ENCODE assay signal across 8 cellular contexts in the genomic region with DNA sequence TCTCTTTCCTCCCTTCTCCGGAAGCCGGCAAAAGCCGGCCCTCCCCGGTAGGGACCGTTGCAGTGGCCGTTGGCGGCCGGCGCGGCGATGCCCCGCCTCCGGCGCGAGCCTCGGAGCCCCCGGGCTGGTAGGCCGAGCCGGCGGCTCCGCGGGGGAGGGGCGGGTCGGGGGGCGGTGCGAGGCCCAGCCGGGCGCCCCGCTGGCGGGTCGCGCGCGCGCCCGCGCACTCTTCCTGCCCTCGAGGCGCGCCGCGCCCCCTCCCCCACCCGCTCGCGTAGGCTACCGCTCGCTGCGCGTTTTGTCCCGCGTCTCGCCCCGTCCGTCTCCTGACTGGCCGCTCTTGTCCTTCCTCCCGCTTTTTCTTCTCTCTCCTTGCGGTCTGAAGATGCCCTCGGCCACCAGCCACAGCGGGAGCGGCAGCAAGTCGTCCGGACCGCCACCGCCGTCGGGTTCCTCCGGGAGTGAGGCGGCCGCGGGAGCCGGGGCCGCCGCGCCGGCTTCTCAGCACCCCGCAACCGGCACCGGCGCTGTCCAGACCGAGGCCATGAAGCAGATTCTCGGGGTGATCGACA. TPM values are rescaled to one million over a fixed set of nuclear protein-coding genes. Genes with fewer than 3 reads are reported as not detected.
DNase-seq lines count a peak whose midpoint lies in the region; ATAC-seq and TF ChIP-seq lines count a peak whose summit lies in the region.

No MANE protein-coding gene starts in this region.

- peak overlapping the region; percentile 99 for H3K9ac ChIP-seq in HUES6 (ENCODE audit: low read length)

- TF ChIP-seq CTCF in Calu3 (IDR thresholded peaks at IDR 0.05; ENCODE audit: unreplicated experiment), result no peak

- intact Hi-C loops in Calu3 (cut with micrococcal nuclease; ENCODE audit: unreplicated experiment), result loop anchor here (5.0 kb wide), 1 partner anchor 55 kb away; no protein-coding TSS in a partner anchor

- peak overlapping the region; percentile 99 for H3K4me3 Mint-ChIP-seq in Calu3 (ENCODE audit: low read depth, unreplicated experiment)
- H3K4me3 Mint-ChIP-seq in activated T-cell treated with anti-CD3 and anti-CD28 coated beads, Interleukin-2, amount 50 U/mL, for 4 hours, result peak overlapping the region; percentile 100

- peaks cover 47% of the 10 kb centered on the region for H3K36me3 Mint-ChIP-seq in Calu3 (ENCODE audit: insufficient read depth, unreplicated experiment)
- peaks cover 8% of the 10 kb centered on the region for H3K36me3 Mint-ChIP-seq in activated T-cell treated with anti-CD3 and anti-CD28 coated beads, Interleukin-2, amount 50 U/mL, for 4 hours (ENCODE audit: insufficient read depth)

- H3K4me1 ChIP-seq in HUES6 (ENCODE audit: control insufficient read depth, insufficient read depth, low read length) (peaks cover 17% of the 10 kb centered on the region), muscle layer of duodenum (ENCODE audit: control insufficient read depth in 1 of 2, insufficient read depth in 2 of 2, low read length in 2 of 2) (peaks cover 27 to 43% of the 10 kb centered on the region in 2 donors)

- CTCF ChIA-PET in Calu3 (lab: Charles Lee), result interaction anchor here (0.6 to 1.1 kb wide), 3 partner anchors 55 to 128 kb away, joined by 3 to 4 read pairs (median 3); no protein-coding TSS in a partner anchor

- H3K4me3 ChIP-seq in HUES6 (ENCODE audit: low read depth, low read length), result peak overlapping the region; percentile 100
- H3K4me3 ChIP-seq in muscle layer of duodenum (ENCODE audit: low read depth in 1 of 2, low read length in 2 of 2), result peak overlapping the region; percentile 90 to 98

- H3K27ac ChIP-seq in HUES6 (ENCODE audit: low read depth, low read length) (peak overlapping the region; percentile 99), muscle layer of duodenum (ENCODE audit: low read length) (peak overlapping the region; percentile 94)

- peak overlapping the region; percentile 97 for H3K27ac Mint-ChIP-seq in Calu3 (ENCODE audit: unreplicated experiment)

- H3K9me3 ChIP-seq in HUES6 (ENCODE audit: control insufficient read depth, insufficient read depth, low read depth, low read length) (no peaks in the 10 kb centered on the region), muscle layer of duodenum (ENCODE audit: control insufficient read depth in 1 of 2, low read length in 2 of 2) (no peaks in the 10 kb centered on the region)

- H3K27me3 Mint-ChIP-seq in Calu3 (ENCODE audit: unreplicated experiment), result no peaks in the 10 kb centered on the region
- H3K27me3 Mint-ChIP-seq in activated T-cell treated with anti-CD3 and anti-CD28 coated beads, Interleukin-2, amount 50 U/mL, for 4 hours (ENCODE audit: low read depth), result no peaks in the 10 kb centered on the region

- no TSS peak for BruUV-seq in Calu3 (replicated peaks; lab: Mats Ljungman, UMichigan)

- DNase-seq in Calu3 (peak; percentile 95), OCI-M1 (lab: John Stamatoyannopoulos, UW) (peak; percentile 93)
- DNase-seq in activated T-cell treated with anti-CD3 and anti-CD28 coated beads, Interleukin-2, amount 50 U/mL, for 4 hours, result peak; percentile 88
- DNase-seq in stimulated activated CD8-positive, alpha-beta memory T cell treated with anti-CD3 and anti-CD28 coated beads, Interleukin-7, amount 100 ng/mL, for 24 hours (ENCODE audit: low read depth), result peak; percentile 82

- no peaks in the 10 kb centered on the region for H3K27me3 ChIP-seq in HUES6 (ENCODE audit: control insufficient read depth, insufficient read depth, low read length)
- H3K27me3 ChIP-seq in muscle layer of duodenum (ENCODE audit: low read depth, low read length), result no peaks in the 10 kb centered on the region

- ATAC-seq in GM21390 (IDR thresholded peaks at IDR 0.05; ENCODE audit: unreplicated experiment), result peak; percentile 58
- ATAC-seq in activated T-cell treated with anti-CD3 and anti-CD28 coated beads, Interleukin-2, amount 50 U/mL, for 4 hours, result peak; percentile 72 to 75
- peak; percentile 90 for ATAC-seq in esophagus mucosa

- no peaks in the 10 kb centered on the region for H3K9me3 Mint-ChIP-seq in Calu3 (ENCODE audit: low read depth, unreplicated experiment)
- no peaks in the 10 kb centered on the region for H3K9me3 Mint-ChIP-seq in activated T-cell treated with anti-CD3 and anti-CD28 coated beads, Interleukin-2, amount 50 U/mL, for 4 hours

- H3K36me3 ChIP-seq in HUES6 (ENCODE audit: control insufficient read depth, insufficient read depth, low read length) (peaks cover 42% of the 10 kb centered on the region), muscle layer of duodenum (ENCODE audit: control insufficient read depth in 1 of 2, insufficient read depth in 2 of 2, low read length in 2 of 2) (peaks cover 0 to 20% of the 10 kb centered on the region in 2 donors)

- H3K4me1 Mint-ChIP-seq in Calu3 (ENCODE audit: low read depth, unreplicated experiment), result peaks cover 14% of the 10 kb centered on the region
- peaks cover 26% of the 10 kb centered on the region for H3K4me1 Mint-ChIP-seq in activated T-cell treated with anti-CD3 and anti-CD28 coated beads, Interleukin-2, amount 50 U/mL, for 4 hours (ENCODE audit: low read depth)

RNA-seq across cellular contexts. Expression of a gene that starts 0.6 kb away (rescaled TPM):
- 268 and 273 TPM in 2 replicates for total RNA-seq in Calu3 (2022)
- 100 to 1,000 TPM; 315 to 356 (median 341) TPM for total RNA-seq in activated T-cell treated with anti-CD3 and anti-CD28 coated beads, Interleukin-2, amount 50 U/mL, for 4 hours
- 154 TPM for total RNA-seq in esophagus mucosa

RNA-seq across cellular contexts. Expression of a gene that starts 53.3 kb away (rescaled TPM):
- total RNA-seq in Calu3 (2022) (74.7 and 80.1 TPM in 2 replicates), esophagus mucosa (41.1 TPM)
- 100 to 1,000 TPM; 203 to 213 (median 213) TPM for total RNA-seq in activated T-cell treated with anti-CD3 and anti-CD28 coated beads, Interleukin-2, amount 50 U/mL, for 4 hours

Comparison
In these comparisons a context has a peak if more than half of its experiments do, and no peak if none do; other contexts are left out.
1. Peak in every context shown above with its lines: DNase-seq, ATAC-seq, H3K4me3 ChIP-seq and H3K27ac ChIP-seq.